ENCODE assay signal across 10 cellular contexts in genomic region chr5:138541511-138541910, GRCh38. TPM values are rescaled to one million over a fixed set of nuclear protein-coding genes. Genes with fewer than 3 reads are reported as not detected.
DNase-seq lines count a peak whose midpoint lies in the region; ATAC-seq and TF ChIP-seq lines count a peak whose summit lies in the region.
"Had no signal": no experiment of that assay in that cellular context is flagged by ENCODE, and none has a peak within 500 bp of the region (broad histone marks: within the 10 kb centered on the region; RNA-seq: fewer than 3 reads in every experiment).

No MANE protein-coding gene starts in this region.

- TSS peak; percentile 39 for BruUV-seq in IMR-90 (replicated peaks; lab: Mats Ljungman, UMichigan)

- no peak overlapping the region for H2BK15ac ChIP-seq in IMR-90 (ENCODE audit: low read depth, low read length)

- H2BK5ac ChIP-seq in IMR-90 (ENCODE audit: low read depth, low read length, poor library complexity, severe bottlenecking): no peak overlapping the region

- H3K27me3 ChIP-seq in IMR-90 (ENCODE audit: control insufficient read depth, insufficient read depth, low read length): no peaks in the 10 kb centered on the region
- H3K27me3 ChIP-seq in mucosa of stomach (ENCODE audit: control insufficient read depth, insufficient read depth, low read length): no peaks in the 10 kb centered on the region

- TF ChIP-seq RAD21 in IMR-90 (IDR thresholded peaks at IDR 0.05; ENCODE audit: low read length): no peak

- H4K8ac ChIP-seq in IMR-90 (ENCODE audit: low read depth in 2 of 2, low read length in 2 of 2): no peak overlapping the region

- H2BK120ac ChIP-seq in IMR-90 (ENCODE audit: low read depth, low read length): no peak overlapping the region

- no peak overlapping the region for H2AK9ac ChIP-seq in IMR-90 (replicated peaks; ENCODE audit: low read depth, low read length, poor library complexity)

- peaks cover 9 to 42% of the 10 kb centered on the region in 2 experiments; a peak in 3 of 4 replicates for H3K79me1 ChIP-seq in IMR-90 (ENCODE audit: low read depth in 1 of 2, low read length in 2 of 2)

- no peak overlapping the region for H2AFZ ChIP-seq in IMR-90 (replicated peaks; ENCODE audit: low read length, poor library complexity)

- H3K36me3 ChIP-seq in IMR-90 (ENCODE audit: control insufficient read depth, insufficient read depth, low read length) (no peaks in the 10 kb centered on the region; the same call in 1 of the 2 replicates), mucosa of stomach (ENCODE audit: control insufficient read depth, insufficient read depth, low read length) (no peaks in the 10 kb centered on the region)

- no peak overlapping the region for H3K18ac ChIP-seq in IMR-90 (ENCODE audit: low read depth, low read length)

- H4K91ac ChIP-seq in IMR-90 (ENCODE audit: insufficient read depth, low read depth, low read length): no peak overlapping the region

- peak overlapping the region; percentile 88; the same call in 1 of the 2 replicates for H3K23ac ChIP-seq in IMR-90 (ENCODE audit: low read depth, low read length)

- peak; percentile 3; the same call in 1 of the 2 replicates for TF ChIP-seq POLR2A in IMR-90 (IDR thresholded peaks at IDR 0.05; ENCODE audit: low read depth, low read length)

- dilution Hi-C loops in IMR-90 (cut with HindIII; ENCODE audit: low sequenced_read_pairs, unreplicated experiment): no loop called here

- peak overlapping the region; percentile 97 for H3K4me3 ChIP-seq in AG04449 (ENCODE audit: low read depth, low read length)
- peak overlapping the region; percentile 76; the same call in 1 of the 2 replicates for H3K4me3 ChIP-seq in IMR-90 (ENCODE audit: insufficient read depth, low read depth, low read length)
- H3K4me3 ChIP-seq in cardiac fibroblast (replicated peaks in 1 of 2; ENCODE audit: low read depth in 2 of 2, low read length in 2 of 2): peak overlapping the region; percentile 99
- no peak overlapping the region for H3K4me3 ChIP-seq in mucosa of stomach (ENCODE audit: low read length)

- no peak overlapping the region; the same call in 1 of the 2 replicates for H3K9ac ChIP-seq in IMR-90 (ENCODE audit: low read depth, low read length)
- H3K9ac ChIP-seq in mucosa of stomach (ENCODE audit: low read length): peak overlapping the region; percentile 98

- CTCF ChIA-PET in AG04449 (lab: Yijun Ruan, JAX): interaction anchor here (1.0 to 2.8 kb wide), 3 partner anchors 9 to 38 kb away, joined by 4 to 9 read pairs (median 5); no protein-coding TSS in a partner anchor
- CTCF ChIA-PET in IMR-90 (lab: Yijun Ruan, JAX): interaction anchor here (1.4 kb wide), 1 partner anchor 12 kb away, joined by 4 read pairs; no protein-coding TSS in a partner anchor

- H3K56ac ChIP-seq in IMR-90 (ENCODE audit: extremely low read depth, insufficient read depth, low read length): no peak overlapping the region

- peaks cover 48% of the 10 kb centered on the region; the same call in 1 of the 2 replicates for H4K20me1 ChIP-seq in IMR-90 (ENCODE audit: insufficient read depth, low read length)

- no peak overlapping the region for H2BK20ac ChIP-seq in IMR-90 (ENCODE audit: low read depth, low read length)

- WGBS in IMR-90 (ENCODE audit: extremely low coverage in 2 of 2, insufficient read length in 1 of 2), 2 experiments: no CpG with 5 or more reads among the region's 2 CpGs

- in situ Hi-C loops in IMR-90 (cut with MboI; ENCODE audit: low sequenced_read_pairs): no loop called here

- H3K9me3 ChIP-seq in IMR-90 (ENCODE audit: control insufficient read depth, insufficient read depth, low read length) (no peaks in the 10 kb centered on the region), mucosa of stomach (ENCODE audit: control insufficient read depth, low read length) (no peaks in the 10 kb centered on the region)

- no peak overlapping the region for H3K27ac ChIP-seq in IMR-90 (ENCODE audit: insufficient read depth, low read length)

- peak overlapping the region; percentile 98; the same call in 1 of the 2 replicates for H3K4me2 ChIP-seq in IMR-90 (ENCODE audit: low read depth, low read length)

- intact Hi-C loops in IMR-90 (cut with micrococcal nuclease): no loop called here

- no peak overlapping the region for H3K4ac ChIP-seq in IMR-90 (ENCODE audit: low read depth, low read length)

- POLR2A ChIA-PET in AG04449 (lab: Yijun Ruan, JAX) (interaction anchor here (0.5 to 3.7 kb wide), 2 partner anchors 8 to 76 kb away, joined by 3 to 36 read pairs; partner anchors contain the start of gene EGR1), IMR-90 (lab: Charles Lee; ENCODE audit: unreplicated experiment) (no interaction called here)

- no peak for TF ChIP-seq CTCF in AG04449 (IDR thresholded peaks at IDR 0.05; ENCODE audit: insufficient read depth, low read length, missing control alignments)
- no peak for TF ChIP-seq CTCF in IMR-90 (conservative IDR thresholded peaks at IDR 0.05; ENCODE audit: low read depth, low read length)
- no peak for TF ChIP-seq CTCF in cardiac fibroblast (IDR thresholded peaks at IDR 0.05; ENCODE audit: low read depth, low read length)

- H4K5ac ChIP-seq in IMR-90 (ENCODE audit: low read depth, low read length): no peak overlapping the region

- H3K9me1 ChIP-seq in IMR-90 (ENCODE audit: insufficient read depth, low read length): peaks cover 12% of the 10 kb centered on the region; the same call in 1 of the 2 replicates

- H2AK5ac ChIP-seq in IMR-90 (ENCODE audit: low read depth, low read length): no peak overlapping the region

- ATAC-seq in IMR-90 (ENCODE audit: low read depth) (no peak), GM21529 (IDR thresholded peaks at IDR 0.05; ENCODE audit: unreplicated experiment) (no peak)

- H3K4me1 ChIP-seq in IMR-90 (ENCODE audit: control insufficient read depth, insufficient read depth, low read length) (peaks cover 6% of the 10 kb centered on the region), mucosa of stomach (ENCODE audit: control insufficient read depth, insufficient read depth, low read length) (peaks cover 31% of the 10 kb centered on the region)

- DNase-seq in AG04449 (ENCODE audit: low read depth, low spot score): no peak
- no peak for DNase-seq in IMR-90
- DNase-seq in cardiac fibroblast (ENCODE audit: low read depth in 2 of 2): peak in 1 of 2 donors; percentile 37
- DNase-seq in NCI-H146 treated with DMSO at 0.1 percent for 48 hours (lab: John Stamatoyannopoulos, UW; ENCODE audit: unreplicated experiment): no peak
- DNase-seq in activated CD4-positive, CD25-positive, alpha-beta regulatory T cell (lab: John Stamatoyannopoulos, UW): no peak
- DNase-seq in NCI-H2107 (lab: John Stamatoyannopoulos, UW): no peak
- DNase-seq: amygdala, MV-4-11 had no signal

- no peak overlapping the region for H3K14ac ChIP-seq in IMR-90 (replicated peaks; ENCODE audit: low read depth, low read length)

TF ChIP-seq in IMR-90, 13 proteins besides CTCF, POLR2A, EP300 and RAD21:
- TF ChIP-seq CHD1 (IDR thresholded peaks at IDR 0.05; ENCODE audit: low read depth, low read length) (0 out of 2 replicates have a peak, but pooled peaks have one; percentile 9), NFE2L2 (IDR thresholded peaks at IDR 0.05; ENCODE audit: low read depth, low read length) (no peak), MAFK (IDR thresholded peaks at IDR 0.05; ENCODE audit: low read depth, low read length) (no peak)

RNA-seq across cellular contexts. Expression of gene ETF1, which starts 1.5 kb away (rescaled TPM):
- total RNA-seq in IMR-90 (2012; rRNA removed): 126 and 144 TPM in 2 replicates
- polyA plus RNA-seq in IMR-90 (2012; rRNA removed): 45.4 and 53.2 TPM in 2 replicates
- 12.4 and 13.0 TPM in 2 replicates for polyA plus RNA-seq in IMR-90 (2012; cell fraction: cytosol; rRNA removed)
- 9.0 and 49.9 TPM in 2 replicates for polyA plus RNA-seq in IMR-90 (2012; cell fraction: nucleus; rRNA removed; ENCODE audit: low replicate concordance)

RNA-seq across cellular contexts. Expression of gene HSPA9, which starts 33.7 kb away (rescaled TPM):
- 456 and 472 TPM in 2 replicates for total RNA-seq in IMR-90 (2012; rRNA removed)
- polyA plus RNA-seq in IMR-90 (2012; rRNA removed): 133 and 157 TPM in 2 replicates
- 118 and 219 TPM in 2 replicates for polyA plus RNA-seq in IMR-90 (2012; cell fraction: cytosol; rRNA removed)
- 169 and 240 TPM in 2 replicates for polyA plus RNA-seq in IMR-90 (2012; cell fraction: nucleus; rRNA removed; ENCODE audit: low replicate concordance)
